In the genomic region with DNA sequence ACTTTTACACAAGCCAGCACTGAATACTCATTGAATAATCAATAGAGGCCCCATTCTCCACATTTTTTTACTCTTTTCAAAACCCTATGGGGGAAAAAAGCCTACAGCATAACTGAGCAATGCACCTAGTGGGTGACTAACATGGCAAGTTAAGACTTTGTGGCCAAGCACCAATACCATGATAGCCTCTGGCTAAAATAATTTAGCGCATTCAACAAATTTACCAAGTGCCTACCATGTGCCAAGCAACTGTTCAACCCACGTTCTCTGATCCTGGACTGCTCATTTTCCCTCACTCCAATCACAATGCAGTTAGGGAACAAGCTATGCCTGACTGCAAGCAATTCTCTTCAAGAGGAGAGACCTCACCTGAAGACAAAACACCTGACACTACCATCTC, we compare ENCODE assay signal across 8 cellular contexts. TPM values are rescaled to one million over a fixed set of nuclear protein-coding genes. Genes with fewer than 3 reads are reported as not detected.
DNase-seq lines count a peak whose midpoint lies in the region; ATAC-seq, FAIRE-seq and TF ChIP-seq lines count a peak whose summit lies in the region.
"Had no signal": no experiment of that assay in that cellular context is flagged by ENCODE, and none has a peak within 500 bp of the region (broad histone marks: within the 10 kb centered on the region; RNA-seq: fewer than 3 reads in every experiment).

No MANE protein-coding gene starts in this region.

- no peaks in the 10 kb centered on the region for H3K27me3 ChIP-seq in esophagus muscularis mucosa
- no peaks in the 10 kb centered on the region for H3K27me3 ChIP-seq in gastrocnemius medialis
- H3K27me3 ChIP-seq: heart right ventricle had no signal

- H3K9me3 ChIP-seq in HEK293 (ENCODE audit: control insufficient read depth, insufficient read depth, low read depth, low read length) (no peaks in the 10 kb centered on the region), esophagus muscularis mucosa (no peaks in the 10 kb centered on the region), gastrocnemius medialis (no peaks in the 10 kb centered on the region)
- H3K9me3 ChIP-seq: heart right ventricle had no signal

- intact Hi-C loops in esophagus muscularis mucosa (cut with DNase I): loop anchor here (10.0 kb wide), 2 partner anchors 197 to 303 kb away; a partner anchor contains a TSS
- intact Hi-C loops in gastrocnemius medialis (cut with DNase I; ENCODE audit: low total_unique reads): loop anchor here (1.0 to 10.0 kb wide), 5 partner anchors 98 to 333 kb away; a partner anchor contains a TSS

- peaks cover 0 to 33% of the 10 kb centered on the region in 2 experiments; a peak in 1 of 3 replicates for H3K36me3 ChIP-seq in HEK293 (ENCODE audit: control insufficient read depth in 2 of 2, insufficient read depth in 1 of 2, low read length in 2 of 2)
- H3K36me3 ChIP-seq in esophagus muscularis mucosa: peaks cover 0 to 18% (median 8%) of the 10 kb centered on the region in 4 donors
- no peaks in the 10 kb centered on the region for H3K36me3 ChIP-seq in gastrocnemius medialis

- DNase-seq in RWPE1 (ENCODE audit: low spot score) (peak; percentile 37), esophagus muscularis mucosa (ENCODE audit: extremely low spot score) (no peak), gastrocnemius medialis (no peak), H54 (ENCODE audit: insufficient read length, low spot score) (no peak), cortex of kidney (lab: John Stamatoyannopoulos, UW) (no peak), globus pallidus (ENCODE audit: low spot score) (no peak)
- DNase-seq: heart right ventricle had no signal

- FAIRE-seq in H54 (lab: Jason Lieb, UNC): no peak

- POLR2A ChIA-PET in HEK293 (lab: Yijun Ruan, JAX): no interaction called here
- POLR2A ChIA-PET in RWPE1 (lab: Yijun Ruan, JAX; ENCODE audit: low non-redundant PET): no interaction called here

- H3K27ac ChIP-seq in HEK293 (ENCODE audit: extremely low read depth, low read depth, low read length): no peak overlapping the region
- no peak overlapping the region for H3K27ac ChIP-seq in RWPE1
- peak overlapping the region; percentile 98 to 100 (median 98) for H3K27ac ChIP-seq in esophagus muscularis mucosa (replicated peaks in 1 of 4)
- peak overlapping the region; percentile 96 to 100 (median 98) for H3K27ac ChIP-seq in gastrocnemius medialis

- TF ChIP-seq CTCF in HEK293 (tag by site-specific recombination; IDR thresholded peaks at IDR 0.05) (no peak), RWPE1 (conservative IDR thresholded peaks at IDR 0.05; ENCODE audit: low read depth) (no peak), esophagus muscularis mucosa (IDR thresholded peaks at IDR 0.05) (no peak), gastrocnemius medialis (IDR thresholded peaks at IDR 0.05 in 4 of 5, conservative IDR thresholded peaks at IDR 0.05 in 1 of 5) (no peak)

- TF ChIP-seq POLR2A in esophagus muscularis mucosa (IDR thresholded peaks at IDR 0.05; ENCODE audit: low read depth) (no peak), gastrocnemius medialis (IDR thresholded peaks at IDR 0.05) (no peak), H54 (IDR thresholded peaks at IDR 0.05; ENCODE audit: low read depth, low read length) (no peak)

- no peak for ATAC-seq in gastrocnemius medialis
- ATAC-seq: heart right ventricle had no signal

- H3K4me3 ChIP-seq in HEK293 (ENCODE audit: low read depth, low read length) (no peak overlapping the region), esophagus muscularis mucosa (peak overlapping the region in 1 of 4 donors; percentile 86), gastrocnemius medialis (peak overlapping the region; percentile 85 to 97 (median 91))

- TF ChIP-seq EP300 in esophagus muscularis mucosa (IDR thresholded peaks at IDR 0.05): no peak

- peaks cover 19% of the 10 kb centered on the region for H3K4me1 ChIP-seq in HEK293 (ENCODE audit: control insufficient read depth, insufficient read depth, low read length)
- peaks cover 66 to 77% (median 76%) of the 10 kb centered on the region in 4 donors for H3K4me1 ChIP-seq in esophagus muscularis mucosa
- H3K4me1 ChIP-seq in gastrocnemius medialis: peaks cover 63 to 73% of the 10 kb centered on the region in 2 donors

- in situ Hi-C loops in gastrocnemius medialis (cut with MboI; ENCODE audit: low sequenced_read_pairs in 4 of 4): loop anchor here in 3 of 4 donors (10.0 to 25.0 kb wide), 4 partner anchors 200 to 325 kb away; a partner anchor contains a TSS

- 59% methylated on average over 2 of the region's 2 CpGs for WGBS in esophagus muscularis mucosa

- CTCF ChIA-PET in HEK293 (lab: Yijun Ruan, JAX) (interaction anchor here (0.8 kb wide), 1 partner anchor 156 kb away, joined by 3 read pairs; no protein-coding TSS in a partner anchor), RWPE1 (lab: Yijun Ruan, JAX) (no interaction called here)

TF ChIP-seq in HEK293, 187 proteins besides CTCF, POLR2A, EP300 and RAD21:
- peak; percentile 51; the same call in 1 of the 2 replicates for TF ChIP-seq FEZF1 (tag by site-specific recombination; IDR thresholded peaks at IDR 0.05)
- TF ChIP-seq ZNF266 (tag by site-specific recombination; IDR thresholded peaks at IDR 0.05; ENCODE audit: low read depth): no peak
- TF ChIP-seq ZNF654 (tag by site-specific recombination; IDR thresholded peaks at IDR 0.05; ENCODE audit: low read depth): no peak

RNA-seq across cellular contexts. Expression of a gene that starts 3.0 kb away (rescaled TPM):
- total RNA-seq in esophagus muscularis mucosa: 100 to 1,000 TPM in 3 of 4 donors, 10 to 100 TPM in 1; 89.6 to 120 (median 110) TPM
- total RNA-seq in gastrocnemius medialis: 100 to 1,000 TPM; 145 to 381 (median 164) TPM

Comparison
In these comparisons a context has a peak if more than half of its experiments do, and no peak if none do; other contexts are left out.
1. H3K27ac ChIP-seq: peak in esophagus muscularis mucosa (4 of 4) and gastrocnemius medialis (4 of 4); none in HEK293 (single experiment) and RWPE1 (single experiment).